ENCODE assay signal across 8 cellular contexts in genomic region chr5:141359790-141360426, GRCh38. TPM values are rescaled to one million over a fixed set of nuclear protein-coding genes. Genes with fewer than 3 reads are reported as not detected.
DNase-seq lines count a peak whose midpoint lies in the region; ATAC-seq, FAIRE-seq and TF ChIP-seq lines count a peak whose summit lies in the region.

TSS of gene PCDHGB2 (plus strand) at chr5:141359994. CDS start at chr5:141360136, 142 bp downstream.

- no peaks in the 10 kb centered on the region for H3K9me2 ChIP-seq in OCI-LY7 (ENCODE audit: insufficient read depth, low read length)

- H3K36me3 ChIP-seq in OCI-LY7 (ENCODE audit: insufficient read depth, low read length) (peaks cover 15% of the 10 kb centered on the region), duodenal mucosa (ENCODE audit: control insufficient read depth in 1 of 2, insufficient read depth in 2 of 2, low read length in 2 of 2) (no peaks in the 10 kb centered on the region)

- TSS peak; percentile 72 for BruUV-seq in OCI-LY7 (replicated peaks; lab: Mats Ljungman, UMichigan)

- H4K20me1 ChIP-seq in OCI-LY7 (ENCODE audit: insufficient read depth, low read length), result no peaks in the 10 kb centered on the region

- H3K4me3 Mint-ChIP-seq in natural killer cell, result peak within 1 kb of the TSS; percentile 89

- peaks cover 5% of the 10 kb centered on the region in 2 donors for H3K4me1 Mint-ChIP-seq in natural killer cell

- ATAC-seq in natural killer cell, result peak in 2 of 3 donors; percentile 56 to 69

- H3K4me2 ChIP-seq in OCI-LY7 (ENCODE audit: low read length), result peak within 1 kb of the TSS; percentile 70

- FAIRE-seq in D721Med (lab: Jason Lieb, UNC), result no peak

- no peak within 1 kb of the TSS for H3K9ac ChIP-seq in duodenal mucosa (ENCODE audit: low read depth in 1 of 2, low read length in 2 of 2)

- H3K27me3 ChIP-seq in duodenal mucosa (ENCODE audit: control insufficient read depth in 1 of 2, insufficient read depth in 2 of 2, low read length in 2 of 2), result no peaks in the 10 kb centered on the region

- H3K4me3 ChIP-seq in OCI-LY7 (ENCODE audit: low read depth, low read length, poor library complexity, severe bottlenecking) (peak within 1 kb of the TSS; percentile 65), duodenal mucosa (ENCODE audit: low read depth in 1 of 2, low read length in 2 of 2) (peak within 1 kb of the TSS; percentile 52 to 66)

- peak within 1 kb of the TSS; percentile 63 for H2AFZ ChIP-seq in OCI-LY7 (ENCODE audit: low read length)

- POLR2A ChIA-PET in OCI-LY7 (lab: Charles Lee), result interaction anchor here (1.0 to 1.2 kb wide), 3 partner anchors 61 to 204 kb away, joined by 3 to 6 read pairs (median 3); partner anchors contain the start of gene PCDHGA11

- TF ChIP-seq CTCF in OCI-LY7 (conservative IDR thresholded peaks at IDR 0.05; ENCODE audit: low read length) (peak; percentile 94), natural killer cell (IDR thresholded peaks at IDR 0.05) (peak; percentile 36), D721Med (IDR thresholded peaks at IDR 0.05; ENCODE audit: insufficient read depth, missing control alignments) (no peak)

- H3K27me3 Mint-ChIP-seq in natural killer cell (ENCODE audit: low read depth in 2 of 2), result peaks cover 57 to 77% of the 10 kb centered on the region in 2 donors

- H3K27ac Mint-ChIP-seq in natural killer cell, result peak within 1 kb of the TSS; percentile 5 to 62

- H3K4me1 ChIP-seq in OCI-LY7 (ENCODE audit: insufficient read depth, low read length, poor library complexity, severe bottlenecking) (peaks cover 42% of the 10 kb centered on the region), duodenal mucosa (ENCODE audit: control insufficient read depth in 1 of 2, insufficient read depth in 2 of 2, low read length in 2 of 2) (no peaks in the 10 kb centered on the region)

- intact Hi-C loops in OCI-LY7 (cut with micrococcal nuclease; ENCODE audit: unreplicated experiment) (loop anchor here (1.0 to 10.0 kb wide), 4 partner anchors 52 to 204 kb away; partner anchors contain the start of genes PCDHB10, PCDHB11, PCDHGA10 and PCDHGC3), natural killer cell (cut with micrococcal nuclease) (no loop called here)

- CTCF ChIA-PET in OCI-LY7 (lab: Charles Lee; ENCODE audit: unreplicated experiment), result interaction anchor here (0.6 to 1.2 kb wide), 4 partner anchors 10 to 198 kb away, joined by 3 to 7 read pairs (median 4); partner anchors contain the start of gene PCDHGB7

- H3K27ac ChIP-seq in OCI-LY7 (ENCODE audit: low read depth, low read length, poor library complexity, severe bottlenecking) (peak within 1 kb of the TSS; percentile 21), duodenal mucosa (ENCODE audit: low read depth, low read length) (no peak within 1 kb of the TSS)

- H3K9me3 ChIP-seq in OCI-LY7 (ENCODE audit: low read length) (no peaks in the 10 kb centered on the region; the same call in 1 of the 2 replicates), duodenal mucosa (ENCODE audit: control insufficient read depth in 1 of 2, low read length in 2 of 2) (peaks cover 39 to 49% of the 10 kb centered on the region in 2 donors)

- peak; percentile 68 for DNase-seq in EL
- DNase-seq in HCEC 1CT, result peak; percentile 53
- DNase-seq in OCI-LY7 (ENCODE audit: low spot score), result peak; percentile 85
- DNase-seq in natural killer cell, result no peak
- DNase-seq in stimulated activated CD4-positive, alpha-beta T cell treated with anti-CD3 and anti-CD28 coated beads, Interleukin-4, amount 100 ng/mL, for 4 hours, result no peak
- no peak for DNase-seq in D721Med (ENCODE audit: insufficient read length, low spot score)
- no peak for DNase-seq in HPDE6-E6E7 (ENCODE audit: extremely low spot score)

- H3K9me3 Mint-ChIP-seq in natural killer cell, result peaks cover 4 to 10% of the 10 kb centered on the region in 2 donors

- peaks cover 35% of the 10 kb centered on the region for H3K36me3 Mint-ChIP-seq in natural killer cell

- peaks cover 24% of the 10 kb centered on the region; the same call in 1 of the 2 replicates for H3K79me2 ChIP-seq in OCI-LY7 (ENCODE audit: insufficient read depth, low read depth, low read length)

RNA-seq across cellular contexts. Expression of gene PCDHGB2, which starts in this region (rescaled TPM):
- 8.3 and 9.3 TPM in 2 replicates for total RNA-seq in OCI-LY7 (2014; rRNA removed; shearing (Covaris generic))
- 9.2 and 10.9 TPM in 2 replicates for total RNA-seq in OCI-LY7 (2022)
- total RNA-seq in natural killer cell, result 1 to 10 TPM in 1 of 3 donors, under 1 TPM in 2; 0.36 to 1.5 (median 0.49) TPM

Comparison
In these comparisons a context has a peak if more than half of its experiments do, and no peak if none do; other contexts are left out.
1. DNase-seq: peak in EL (single experiment), HCEC 1CT (single experiment) and OCI-LY7 (single experiment); none in natural killer cell (single experiment), stimulated activated CD4-positive, alpha-beta T cell treated with anti-CD3 and anti-CD28 coated beads, Interleukin-4, amount 100 ng/mL, for 4 hours (0 of 2), D721Med (single experiment) and HPDE6-E6E7 (single experiment).